In genomic region chr11:61340985-61341384, GRCh38 we compare ENCODE assay signal across 1 cellular context.
A peak's percentile ranks its signal among the peaks of the same experiment; 100 is the strongest.
TF ChIP-seq lines count a peak whose summit lies in the region.

No MANE protein-coding gene starts in this region.

TF ChIP-seq in K562, 482 proteins besides CTCF, POLR2A, EP300 and RAD21:
- TF ChIP-seq ZNF318 (IDR thresholded peaks at IDR 0.05; ENCODE audit: borderline replicate concordance in 1 of 2, low read depth in 1 of 2): no peak
- TF ChIP-seq POLR2H (tag; IDR thresholded peaks at IDR 0.05; ENCODE audit: low read depth): no peak
- TF ChIP-seq DDX20 (tag; IDR thresholded peaks at IDR 0.05; ENCODE audit: low read depth): no peak
- no peak for TF ChIP-seq CHD1 (IDR thresholded peaks at IDR 0.05; ENCODE audit: low read length)
- no peak for TF ChIP-seq ZNF79 (CRISPR knock-in tag; IDR thresholded peaks at IDR 0.05; ENCODE audit: low read depth)
- 0 out of 4 replicates have a peak, but pooled peaks have one; percentile 27 to 44 for TF ChIP-seq KDM1A (IDR thresholded peaks at IDR 0.05)
- TF ChIP-seq MTA3 (IDR thresholded peaks at IDR 0.05; ENCODE audit: borderline replicate concordance): no peak
- TF ChIP-seq ZNF316 (IDR thresholded peaks at IDR 0.05): no peak
- no peak for TF ChIP-seq ZNF717 (CRISPR knock-in tag; IDR thresholded peaks at IDR 0.05)
- no peak for TF ChIP-seq SIN3B (IDR thresholded peaks at IDR 0.05; ENCODE audit: low read depth)
- peak; percentile 69 for TF ChIP-seq BCOR (IDR thresholded peaks at IDR 0.05)
- TF ChIP-seq ZNF3 (CRISPR knock-in tag; IDR thresholded peaks at IDR 0.05): no peak
- TF ChIP-seq CEBPB (tag; IDR thresholded peaks at IDR 0.05): no peak
- no peak for TF ChIP-seq SREBF2 (CRISPR knock-in tag; IDR thresholded peaks at IDR 0.05)
- peak; percentile 52 for TF ChIP-seq ZFP36 (IDR thresholded peaks at IDR 0.05; ENCODE audit: low read depth, low read length, partially characterized antibody)
- TF ChIP-seq RFX7 (CRISPR knock-in tag; IDR thresholded peaks at IDR 0.05): no peak
- no peak for TF ChIP-seq ZKSCAN8 (CRISPR knock-in tag; IDR thresholded peaks at IDR 0.05)
- TF ChIP-seq ZFP1 (CRISPR knock-in tag; IDR thresholded peaks at IDR 0.05): no peak
- TF ChIP-seq ZNF24 (IDR thresholded peaks at IDR 0.05): no peak
- no peak for TF ChIP-seq PATZ1 (CRISPR knock-in tag; IDR thresholded peaks at IDR 0.05; ENCODE audit: borderline replicate concordance)
